In genomic region chr6:34447381-34447780, GRCh38 we compare ENCODE assay signal across 15 cellular contexts.
"Had no signal": no experiment of that assay in that cellular context is flagged by ENCODE, and none has a peak within 500 bp of the region (broad histone marks: within the 10 kb centered on the region; RNA-seq: fewer than 3 reads in every experiment).

No MANE protein-coding gene starts in this region.

- ATAC-seq: activated T-helper 17 cell treated with anti-CD3 and anti-CD28 coated beads, Interleukin-2, amount 50 U/mL, for 72 hours; naive thymus-derived CD8-positive, alpha-beta T cell had no signal

- DNase-seq: activated CD4-positive, alpha-beta T cell treated with anti-CD3 and anti-CD28 coated beads, Interleukin-2, amount 50 U/mL, for 48 hours; activated naive CD4-positive, alpha-beta T cell treated with Interleukin-2 at 50 U/mL for 16 hours; brain microvascular endothelial cell; cortex of kidney; effector memory CD4-positive, alpha-beta T cell; foreskin fibroblast; glutamatergic neuron; kidney; left ventricle myocardium inferior; naive thymus-derived CD8-positive, alpha-beta T cell; small intestine; stimulated activated CD4-positive, alpha-beta T cell treated with anti-CD3 and anti-CD28 coated beads, Interleukin-4, amount 100 ng/mL, for 4 hours; stimulated activated naive CD4-positive, alpha-beta T cell treated with Interleukin-2 at 50 U/mL for 16 hours; T-helper 9 cell had no signal
